13 cellular contexts compared by ENCODE assay signal in the genomic region with DNA sequence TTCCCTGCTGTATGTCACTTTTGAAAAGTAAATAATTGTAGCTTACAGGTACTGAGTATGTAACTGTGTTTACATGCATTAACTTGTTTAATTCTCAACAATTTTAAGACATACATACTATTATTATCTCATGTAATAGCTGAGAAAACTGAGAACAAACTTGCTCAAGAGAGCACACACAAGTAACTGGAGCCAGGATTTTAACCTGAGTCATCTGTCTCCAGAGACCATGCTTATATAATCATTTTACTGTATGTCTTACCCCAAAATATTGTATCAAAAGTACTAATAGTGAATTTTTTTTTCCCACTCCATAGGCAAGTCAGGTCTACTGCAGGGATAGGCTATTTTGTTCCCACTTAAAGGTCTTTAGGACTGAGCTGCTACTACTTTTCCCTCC.
DNase-seq lines count a peak whose midpoint lies in the region; ATAC-seq and TF ChIP-seq lines count a peak whose summit lies in the region.
"Had no signal": no experiment of that assay in that cellular context is flagged by ENCODE, and none has a peak within 500 bp of the region (broad histone marks: within the 10 kb centered on the region; RNA-seq: fewer than 3 reads in every experiment).

No MANE protein-coding gene starts in this region.

- no peak overlapping the region for H2BK5ac ChIP-seq in IMR-90 (ENCODE audit: low read depth, low read length, poor library complexity, severe bottlenecking)

- POLR2A ChIA-PET in IMR-90 (lab: Charles Lee; ENCODE audit: unreplicated experiment): no interaction called here

- no peak overlapping the region for H2BK20ac ChIP-seq in IMR-90 (ENCODE audit: low read depth, low read length)

- H3K4me3 ChIP-seq in IMR-90 (ENCODE audit: insufficient read depth, low read depth, low read length) (no peak overlapping the region), cardiac fibroblast (replicated peaks in 1 of 2; ENCODE audit: low read depth in 2 of 2, low read length in 2 of 2) (no peak overlapping the region), fibroblast of the aortic adventitia (ENCODE audit: low read depth, low read length) (no peak overlapping the region)

- TF ChIP-seq POLR2A in IMR-90 (IDR thresholded peaks at IDR 0.05; ENCODE audit: low read depth, low read length): no peak

- in situ Hi-C loops in IMR-90 (cut with MboI; ENCODE audit: low sequenced_read_pairs): no loop called here
- in situ Hi-C loops in GM13976 (cut with MboI; ENCODE audit: low sequenced_read_pairs, unreplicated experiment): no loop called here

- no peak overlapping the region for H3K4me2 ChIP-seq in IMR-90 (ENCODE audit: low read depth, low read length)

- no peak overlapping the region for H3K27ac ChIP-seq in IMR-90 (ENCODE audit: insufficient read depth, low read length)
- H3K27ac ChIP-seq: C4-2B had no signal

- no peak overlapping the region for H4K91ac ChIP-seq in IMR-90 (ENCODE audit: insufficient read depth, low read depth, low read length)

- intact Hi-C loops in IMR-90 (cut with micrococcal nuclease): no loop called here
- intact Hi-C loops in left colon (cut with DNase I, micrococcal nuclease): no loop called here

- no peak overlapping the region for H3K23ac ChIP-seq in IMR-90 (ENCODE audit: low read depth, low read length)

- no peak overlapping the region for H2AK9ac ChIP-seq in IMR-90 (replicated peaks; ENCODE audit: low read depth, low read length, poor library complexity)

- H3K9me3 ChIP-seq in IMR-90 (ENCODE audit: control insufficient read depth, insufficient read depth, low read length): no peaks in the 10 kb centered on the region
- H3K9me3 ChIP-seq: BE2C had no signal

- no peaks in the 10 kb centered on the region for H3K79me1 ChIP-seq in IMR-90 (ENCODE audit: low read depth in 1 of 2, low read length in 2 of 2)

- H3K36me3 ChIP-seq in IMR-90 (ENCODE audit: control insufficient read depth, insufficient read depth, low read length): peaks cover 6% of the 10 kb centered on the region; the same call in 1 of the 2 replicates
- H3K36me3 ChIP-seq: BE2C had no signal

- H2BK120ac ChIP-seq in IMR-90 (ENCODE audit: low read depth, low read length): no peak overlapping the region

- H2AK5ac ChIP-seq in IMR-90 (ENCODE audit: low read depth, low read length): no peak overlapping the region

- H2BK15ac ChIP-seq in IMR-90 (ENCODE audit: low read depth, low read length): no peak overlapping the region

- no peak overlapping the region for H4K8ac ChIP-seq in IMR-90 (ENCODE audit: low read depth in 2 of 2, low read length in 2 of 2)

- no peaks in the 10 kb centered on the region for H4K20me1 ChIP-seq in IMR-90 (ENCODE audit: insufficient read depth, low read length)

- no peak overlapping the region for H3K56ac ChIP-seq in IMR-90 (ENCODE audit: extremely low read depth, insufficient read depth, low read length)

- DNase-seq in IMR-90 (peak; percentile 1), cardiac fibroblast (ENCODE audit: low read depth in 2 of 2) (peak; percentile 5 to 51), fibroblast of the aortic adventitia (ENCODE audit: low read depth) (peak; percentile 52), NCI-H748 (lab: John Stamatoyannopoulos, UW; ENCODE audit: unreplicated experiment) (no peak), GM13976 (ENCODE audit: low spot score) (no peak), left colon (no peak)
- DNase-seq: CD4-positive, alpha-beta memory T cell; GF-D8; GOT3; H9 had no signal

- TF ChIP-seq CTCF in IMR-90 (conservative IDR thresholded peaks at IDR 0.05; ENCODE audit: low read depth, low read length): no peak
- no peak for TF ChIP-seq CTCF in cardiac fibroblast (IDR thresholded peaks at IDR 0.05; ENCODE audit: low read depth, low read length)
- no peak for TF ChIP-seq CTCF in fibroblast of the aortic adventitia (IDR thresholded peaks at IDR 0.05; ENCODE audit: insufficient read depth, low read length)
- no peak for TF ChIP-seq CTCF in GM13976 (IDR thresholded peaks at IDR 0.05; ENCODE audit: borderline replicate concordance, control extremely low read depth, extremely low read depth, insufficient read depth, missing control alignments)

- no peak for TF ChIP-seq RAD21 in IMR-90 (IDR thresholded peaks at IDR 0.05; ENCODE audit: low read length)

- no peaks in the 10 kb centered on the region for H3K9me1 ChIP-seq in IMR-90 (ENCODE audit: insufficient read depth, low read length)

- H3K27me3 ChIP-seq in IMR-90 (ENCODE audit: control insufficient read depth, insufficient read depth, low read length): no peaks in the 10 kb centered on the region
- H3K27me3 ChIP-seq: BE2C had no signal

- no TSS peak for BruUV-seq in IMR-90 (replicated peaks; lab: Mats Ljungman, UMichigan)

- dilution Hi-C loops in IMR-90 (cut with HindIII; ENCODE audit: low sequenced_read_pairs, unreplicated experiment): no loop called here

- no peak overlapping the region for H2AFZ ChIP-seq in IMR-90 (replicated peaks; ENCODE audit: low read length, poor library complexity)

- no peak overlapping the region for H3K9ac ChIP-seq in IMR-90 (ENCODE audit: low read depth, low read length)

- ATAC-seq in IMR-90 (ENCODE audit: low read depth): peak; percentile 40; the same call in 1 of the 2 replicates
- no peak for ATAC-seq in GM18517 (IDR thresholded peaks at IDR 0.05; ENCODE audit: unreplicated experiment)
- ATAC-seq in left colon: no peak

- no peak overlapping the region for H4K5ac ChIP-seq in IMR-90 (ENCODE audit: low read depth, low read length)

- no peaks in the 10 kb centered on the region for H3K4me1 ChIP-seq in IMR-90 (ENCODE audit: control insufficient read depth, insufficient read depth, low read length)

- no peak overlapping the region for H3K4ac ChIP-seq in IMR-90 (ENCODE audit: low read depth, low read length)

- no peak overlapping the region for H3K14ac ChIP-seq in IMR-90 (replicated peaks; ENCODE audit: low read depth, low read length)

- no peak overlapping the region for H3K18ac ChIP-seq in IMR-90 (ENCODE audit: low read depth, low read length)

- CTCF ChIA-PET in IMR-90 (lab: Yijun Ruan, JAX): no interaction called here

TF ChIP-seq in IMR-90, 13 proteins besides CTCF, POLR2A, EP300 and RAD21:
- TF ChIP-seq, protein P1, sequence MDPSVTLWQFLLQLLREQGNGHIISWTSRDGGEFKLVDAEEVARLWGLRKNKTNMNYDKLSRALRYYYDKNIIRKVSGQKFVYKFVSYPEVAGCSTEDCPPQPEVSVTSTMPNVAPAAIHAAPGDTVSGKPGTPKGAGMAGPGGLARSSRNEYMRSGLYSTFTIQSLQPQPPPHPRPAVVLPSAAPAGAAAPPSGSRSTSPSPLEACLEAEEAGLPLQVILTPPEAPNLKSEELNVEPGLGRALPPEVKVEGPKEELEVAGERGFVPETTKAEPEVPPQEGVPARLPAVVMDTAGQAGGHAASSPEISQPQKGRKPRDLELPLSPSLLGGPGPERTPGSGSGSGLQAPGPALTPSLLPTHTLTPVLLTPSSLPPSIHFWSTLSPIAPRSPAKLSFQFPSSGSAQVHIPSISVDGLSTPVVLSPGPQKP (IDR thresholded peaks at IDR 0.05; ENCODE audit: borderline replicate concordance, low read depth, low read length): no peak
- TF ChIP-seq FOS (IDR thresholded peaks at IDR 0.05; ENCODE audit: low read depth, low read length) (no peak), SMC3 (IDR thresholded peaks at IDR 0.05; ENCODE audit: low read depth, low read length) (no peak), CEBPB (IDR thresholded peaks at IDR 0.05; ENCODE audit: low read depth, low read length) (no peak), CHD1 (IDR thresholded peaks at IDR 0.05; ENCODE audit: low read depth, low read length) (no peak), MXI1 (IDR thresholded peaks at IDR 0.05; ENCODE audit: borderline replicate concordance, low read depth, low read length) (no peak), MAFK (IDR thresholded peaks at IDR 0.05; ENCODE audit: low read depth, low read length) (no peak), MAZ (IDR thresholded peaks at IDR 0.05; ENCODE audit: borderline replicate concordance, low read depth, low read length) (no peak), RFX5 (IDR thresholded peaks at IDR 0.05; ENCODE audit: low read depth, low read length) (no peak), BHLHE40 (IDR thresholded peaks at IDR 0.05; ENCODE audit: low read depth, low read length) (no peak), RCOR1 (IDR thresholded peaks at IDR 0.05; ENCODE audit: insufficient replicate concordance, low read length) (no peak), NFE2L2 (IDR thresholded peaks at IDR 0.05; ENCODE audit: low read depth, low read length) (no peak)
- TF ChIP-seq, protein P2, sequence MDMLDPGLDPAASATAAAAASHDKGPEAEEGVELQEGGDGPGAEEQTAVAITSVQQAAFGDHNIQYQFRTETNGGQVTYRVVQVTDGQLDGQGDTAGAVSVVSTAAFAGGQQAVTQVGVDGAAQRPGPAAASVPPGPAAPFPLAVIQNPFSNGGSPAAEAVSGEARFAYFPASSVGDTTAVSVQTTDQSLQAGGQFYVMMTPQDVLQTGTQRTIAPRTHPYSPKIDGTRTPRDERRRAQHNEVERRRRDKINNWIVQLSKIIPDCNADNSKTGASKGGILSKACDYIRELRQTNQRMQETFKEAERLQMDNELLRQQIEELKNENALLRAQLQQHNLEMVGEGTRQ (IDR thresholded peaks at IDR 0.05; ENCODE audit: low read depth, low read length): no peak

Comparison
In these comparisons a context has a peak if more than half of its experiments do, and no peak if none do; other contexts are left out.
1. DNase-seq: peak in IMR-90 (single experiment), cardiac fibroblast (2 of 2) and fibroblast of the aortic adventitia (single experiment); none in NCI-H748 (single experiment), GM13976 (single experiment) and left colon (0 of 2).